8 cellular contexts compared by ENCODE assay signal in genomic region chr12:68405292-68405900, GRCh38.
DNase-seq lines count a peak whose midpoint lies in the region; ATAC-seq and TF ChIP-seq lines count a peak whose summit lies in the region.

No MANE protein-coding gene starts in this region.

- no peaks in the 10 kb centered on the region for H3K36me3 Mint-ChIP-seq in Calu3 (ENCODE audit: insufficient read depth, unreplicated experiment)

- H3K27ac Mint-ChIP-seq in Calu3 (ENCODE audit: unreplicated experiment) = no peak overlapping the region

- intact Hi-C loops in left cardiac atrium (cut with DNase I) (loop anchor here in 1 of 2 donors (5.0 kb wide), 1 partner anchor 38 kb away; no protein-coding TSS in a partner anchor), Calu3 (cut with micrococcal nuclease; ENCODE audit: unreplicated experiment) (no loop called here)

- H3K4me3 Mint-ChIP-seq in Calu3 (ENCODE audit: low read depth, unreplicated experiment) = no peak overlapping the region

- in situ Hi-C loops in Caki2 (cut with HindIII; ENCODE audit: low pct_unique_long_range_greater_than_20kb, low sequenced_read_pairs) = no loop called here

- DNase-seq in Caki2 (ENCODE audit: low read depth) = peak; percentile 37
- DNase-seq in amniotic epithelial cell (ENCODE audit: low read depth) = peak; percentile 67
- DNase-seq in left cardiac atrium = no peak
- peak; percentile 99 for DNase-seq in renal cortical epithelial cell (ENCODE audit: low read depth)
- DNase-seq in SW 1271 (lab: John Stamatoyannopoulos, UW) = no peak
- no peak for DNase-seq in Calu3

- CTCF ChIA-PET in Calu3 (lab: Charles Lee) = interaction anchor here (0.6 kb wide), 2 partner anchors 12 to 70 kb away, joined by 3 to 10 read pairs; no protein-coding TSS in a partner anchor

- no peaks in the 10 kb centered on the region for H3K27me3 Mint-ChIP-seq in Calu3 (ENCODE audit: unreplicated experiment)

- no peak for TF ChIP-seq CTCF in Calu3 (IDR thresholded peaks at IDR 0.05; ENCODE audit: unreplicated experiment)

- ATAC-seq in left cardiac atrium (peak; percentile 28 to 35), GM18907 (IDR thresholded peaks at IDR 0.05; ENCODE audit: unreplicated experiment) (no peak), HG02763 (IDR thresholded peaks at IDR 0.05; ENCODE audit: unreplicated experiment) (no peak)

- no peaks in the 10 kb centered on the region for H3K9me3 Mint-ChIP-seq in Calu3 (ENCODE audit: low read depth, unreplicated experiment)

- BruUV-seq in Calu3 (replicated peaks; lab: Mats Ljungman, UMichigan) = no TSS peak

- peaks cover 16% of the 10 kb centered on the region for H3K4me1 Mint-ChIP-seq in Calu3 (ENCODE audit: low read depth, unreplicated experiment)

Comparison
In these comparisons a context has a peak if more than half of its experiments do, and no peak if none do; other contexts are left out.
1. DNase-seq: peak in Caki2 (single experiment), amniotic epithelial cell (single experiment) and renal cortical epithelial cell (single experiment); none in left cardiac atrium (single experiment), SW 1271 (0 of 2) and Calu3 (single experiment).
2. ATAC-seq: peak in left cardiac atrium (2 of 2); none in GM18907 (single experiment) and HG02763 (single experiment).